ENCODE assay signal across 1 cellular context in genomic region chr19:34787059-34787824, GRCh38.
TF ChIP-seq lines count a peak whose summit lies in the region.

No MANE protein-coding gene starts in this region.

TF ChIP-seq in HEK293, 187 proteins besides CTCF, POLR2A, EP300 and RAD21 (continued from another document):
- peak; percentile 89 for TF ChIP-seq ZNF513 (tag by site-specific recombination; IDR thresholded peaks at IDR 0.05)
TF ChIP-seq in HEK293: peak in this region for 1.
